39 cellular contexts compared by ENCODE assay signal in the genomic region with DNA sequence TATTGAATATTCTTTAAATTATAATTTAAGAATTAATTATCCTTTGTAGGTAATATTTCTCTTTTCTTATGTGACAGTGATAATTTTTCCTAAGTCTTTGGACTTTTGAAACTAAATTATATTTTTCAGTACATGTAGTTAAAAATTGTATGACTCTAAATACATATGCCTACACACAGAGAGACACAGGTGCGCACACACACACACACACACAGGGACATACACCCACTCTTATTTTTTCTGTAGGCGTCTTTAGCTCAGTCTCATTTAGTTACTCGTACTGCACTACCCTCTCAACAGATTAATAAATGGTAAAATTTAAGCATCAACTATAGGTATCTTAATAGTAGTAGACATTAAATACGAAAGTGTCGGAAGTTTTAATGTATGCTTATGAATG.
"Had no signal": no experiment of that assay in that cellular context is flagged by ENCODE, and none has a peak within 500 bp of the region (broad histone marks: within the 10 kb centered on the region; RNA-seq: fewer than 3 reads in every experiment).

No MANE protein-coding gene starts in this region.

- H3K27me3 ChIP-seq: adrenal gland, ascending aorta, body of pancreas, brain microvascular endothelial cell, breast epithelium, cardiac muscle cell had no signal

- H3K9me3 ChIP-seq: adrenal gland, ascending aorta, body of pancreas, breast epithelium had no signal

- H3K4me1 Mint-ChIP-seq: brain had no signal

- H3K4me3 Mint-ChIP-seq: activated naive CD4-positive, alpha-beta T cell treated with anti-CD3 and anti-CD28 coated beads for 36 hours; activated naive CD4-positive, alpha-beta T cell treated with anti-CD3 and anti-CD28 coated beads, Interleukin-2, amount 10 ng/mL, durations not matched to agents 7 days and 5 days; activated naive CD4-positive, alpha-beta T cell treated with anti-CD3 and anti-CD28 coated beads, Interleukin-2, amount 50 U/mL, for 24 hours; activated naive CD8-positive, alpha-beta T cell; activated naive CD8-positive, alpha-beta T cell treated with anti-CD3 and anti-CD28 coated beads for 36 hours; activated naive CD8-positive, alpha-beta T cell treated with anti-CD3 and anti-CD28 coated beads, Interleukin-2, amount 10 ng/mL, durations not matched to agents 7 days and 5 days; activated naive CD8-positive, alpha-beta T cell treated with anti-CD3 and anti-CD28 coated beads, Interleukin-2, amount 50 U/mL, for 24 hours; activated T-cell treated with anti-CD3 and anti-CD28 coated beads, Interleukin-2, amount 50 U/mL, for 24 hours; activated T-cell treated with anti-CD3 and anti-CD28 coated beads, Interleukin-2, amount 50 U/mL, for 4 hours; activated T-cell treated with anti-CD3 and anti-CD28 coated beads, Interleukin-2, amount 50 U/mL, for 72 hours; activated T-helper 1 cell treated with anti-CD3 and anti-CD28 coated beads, Interleukin-12 subunit alpha, Interleukin-12 subunit beta, Interleukin-2, Interleukin-4 antibody, amounts not matched to agents 30 ng/mL and 10 ng/mL and 1 ng/mL, durations not matched to agents 14 hours and 24 hours and 36 hours; activated T-helper 17 cell treated with anti-CD3 and anti-CD28 coated beads, Interleukin-2, amount 50 U/mL, for 72 hours; brain; central memory CD8-positive, alpha-beta T cell had no signal

- H3K27me3 Mint-ChIP-seq: activated naive CD4-positive, alpha-beta T cell treated with anti-CD3 and anti-CD28 coated beads, Interleukin-2, amount 10 ng/mL, durations not matched to agents 7 days and 5 days; activated naive CD4-positive, alpha-beta T cell treated with anti-CD3 and anti-CD28 coated beads, Interleukin-2, amount 50 U/mL, for 24 hours; activated naive CD8-positive, alpha-beta T cell; activated naive CD8-positive, alpha-beta T cell treated with anti-CD3 and anti-CD28 coated beads for 36 hours; activated naive CD8-positive, alpha-beta T cell treated with anti-CD3 and anti-CD28 coated beads, Interleukin-2, amount 10 ng/mL, durations not matched to agents 7 days and 5 days; activated naive CD8-positive, alpha-beta T cell treated with anti-CD3 and anti-CD28 coated beads, Interleukin-2, amount 50 U/mL, for 24 hours; activated T-cell treated with anti-CD3 and anti-CD28 coated beads, Interleukin-2, amount 50 U/mL, for 24 hours; activated T-helper 17 cell treated with anti-CD3 and anti-CD28 coated beads, Interleukin-2, amount 50 U/mL, for 72 hours; brain; central memory CD8-positive, alpha-beta T cell had no signal

- FAIRE-seq: astrocyte, bronchial epithelial cell had no signal

- H3K4me3 ChIP-seq: adrenal gland, ascending aorta, body of pancreas, breast epithelium, cardiac muscle cell had no signal

- H3K9me3 Mint-ChIP-seq: activated naive CD4-positive, alpha-beta T cell treated with anti-CD3 and anti-CD28 coated beads for 36 hours; activated naive CD4-positive, alpha-beta T cell treated with anti-CD3 and anti-CD28 coated beads, Interleukin-2, amount 10 ng/mL, durations not matched to agents 7 days and 5 days; activated naive CD4-positive, alpha-beta T cell treated with anti-CD3 and anti-CD28 coated beads, Interleukin-2, amount 50 U/mL, for 24 hours; activated naive CD4-positive, alpha-beta T cell treated with anti-CD3 and anti-CD28 coated beads, Interleukin-2, amount 50 U/mL, for 72 hours; activated naive CD8-positive, alpha-beta T cell treated with anti-CD3 and anti-CD28 coated beads for 36 hours; activated naive CD8-positive, alpha-beta T cell treated with anti-CD3 and anti-CD28 coated beads, Interleukin-2, amount 10 ng/mL, durations not matched to agents 7 days and 5 days; activated naive CD8-positive, alpha-beta T cell treated with anti-CD3 and anti-CD28 coated beads, Interleukin-2, amount 50 U/mL, for 24 hours; activated T-cell treated with anti-CD3 and anti-CD28 coated beads, Interleukin-2, amount 50 U/mL, for 24 hours; activated T-cell treated with anti-CD3 and anti-CD28 coated beads, Interleukin-2, amount 50 U/mL, for 4 hours; activated T-cell treated with anti-CD3 and anti-CD28 coated beads, Interleukin-2, amount 50 U/mL, for 72 hours; activated T-helper 1 cell treated with anti-CD3 and anti-CD28 coated beads, Interleukin-12 subunit alpha, Interleukin-12 subunit beta, Interleukin-2, Interleukin-4 antibody, amounts not matched to agents 30 ng/mL and 10 ng/mL and 1 ng/mL, durations not matched to agents 14 hours and 24 hours and 36 hours; activated T-helper 17 cell treated with anti-CD3 and anti-CD28 coated beads, Interleukin-2, amount 50 U/mL, for 72 hours; activated T-helper 2 cell treated with anti-CD3 and anti-CD28 coated beads, Interferon-gamma antibody, Interleukin-2, Interleukin-4, amounts not matched to agents 10 μg/mL and 5 μg/mL and 100 μg/mL, durations not matched to agents 14 hours and 24 hours and 36 hours; brain; central memory CD8-positive, alpha-beta T cell had no signal

- H3K27ac Mint-ChIP-seq: activated naive CD4-positive, alpha-beta T cell treated with anti-CD3 and anti-CD28 coated beads for 36 hours; activated naive CD4-positive, alpha-beta T cell treated with anti-CD3 and anti-CD28 coated beads, Interleukin-2, amount 10 ng/mL, durations not matched to agents 7 days and 5 days; activated naive CD4-positive, alpha-beta T cell treated with anti-CD3 and anti-CD28 coated beads, Interleukin-2, amount 50 U/mL, for 24 hours; activated naive CD4-positive, alpha-beta T cell treated with anti-CD3 and anti-CD28 coated beads, Interleukin-2, amount 50 U/mL, for 72 hours; activated naive CD8-positive, alpha-beta T cell; activated naive CD8-positive, alpha-beta T cell treated with anti-CD3 and anti-CD28 coated beads for 36 hours; activated naive CD8-positive, alpha-beta T cell treated with anti-CD3 and anti-CD28 coated beads, Interleukin-2, amount 10 ng/mL, durations not matched to agents 7 days and 5 days; activated naive CD8-positive, alpha-beta T cell treated with anti-CD3 and anti-CD28 coated beads, Interleukin-2, amount 50 U/mL, for 24 hours; activated T-cell treated with anti-CD3 and anti-CD28 coated beads, Interleukin-2, amount 50 U/mL, for 24 hours; activated T-cell treated with anti-CD3 and anti-CD28 coated beads, Interleukin-2, amount 50 U/mL, for 72 hours; activated T-helper 1 cell treated with anti-CD3 and anti-CD28 coated beads, Interleukin-12 subunit alpha, Interleukin-12 subunit beta, Interleukin-2, Interleukin-4 antibody, amounts not matched to agents 30 ng/mL and 10 ng/mL and 1 ng/mL, durations not matched to agents 14 hours and 24 hours and 36 hours; activated T-helper 17 cell treated with anti-CD3 and anti-CD28 coated beads, Interleukin-2, amount 50 U/mL, for 72 hours; activated T-helper 2 cell treated with anti-CD3 and anti-CD28 coated beads, Interferon-gamma antibody, Interleukin-2, Interleukin-4, amounts not matched to agents 10 μg/mL and 5 μg/mL and 100 μg/mL, durations not matched to agents 14 hours and 24 hours and 36 hours; brain had no signal

- H3K4me1 ChIP-seq: adrenal gland, ascending aorta, body of pancreas, breast epithelium had no signal

- DNase-seq: activated effector memory CD4-positive, alpha-beta T cell treated with anti-CD3 and anti-CD28 coated beads, Interleukin-2, amount 50 U/mL, for 16 hours; activated effector memory CD4-positive, alpha-beta T cell treated with Interleukin-2 at 50 U/mL for 16 hours; activated gamma-delta T cell; activated gamma-delta T cell treated with Interleukin-2 at 50 U/mL for 16 hours; activated naive CD4-positive, alpha-beta T cell; activated naive CD4-positive, alpha-beta T cell treated with anti-CD3 and anti-CD28 coated beads for 36 hours; activated naive CD4-positive, alpha-beta T cell treated with anti-CD3 and anti-CD28 coated beads, Interleukin-2, amount 10 ng/mL, durations not matched to agents 7 days and 5 days; activated naive CD4-positive, alpha-beta T cell treated with anti-CD3 and anti-CD28 coated beads, Interleukin-2, amount 50 U/mL, for 16 hours; activated naive CD4-positive, alpha-beta T cell treated with Interleukin-2 at 50 U/mL for 16 hours; activated naive CD8-positive, alpha-beta T cell treated with anti-CD3 and anti-CD28 coated beads for 36 hours; activated naive CD8-positive, alpha-beta T cell treated with anti-CD3 and anti-CD28 coated beads, Interleukin-2, amount 10 ng/mL, durations not matched to agents 7 days and 5 days; activated naive CD8-positive, alpha-beta T cell treated with anti-CD3 and anti-CD28 coated beads, Interleukin-2, amount 50 U/mL, for 24 hours; activated T-cell treated with anti-CD3 and anti-CD28 coated beads, Interleukin-2, amount 50 U/mL, for 1 hour; activated T-cell treated with anti-CD3 and anti-CD28 coated beads, Interleukin-2, amount 50 U/mL, for 24 hours; activated T-cell treated with anti-CD3 and anti-CD28 coated beads, Interleukin-2, amount 50 U/mL, for 4 hours; activated T-cell treated with anti-CD3 and anti-CD28 coated beads, Interleukin-2, amount 50 U/mL, for 48 hours; activated T-cell treated with anti-CD3 and anti-CD28 coated beads, Interleukin-2, amount 50 U/mL, for 72 hours; adrenal gland; amniotic stem cell; amygdala; anterior cingulate cortex; aorta; body of pancreas; brain microvascular endothelial cell; central memory CD4-positive, alpha-beta T cell; cerebellar nuclear complex had no signal

- ATAC-seq: activated naive CD4-positive, alpha-beta T cell treated with anti-CD3 and anti-CD28 coated beads, Interleukin-2, amount 50 U/mL, for 72 hours; activated naive CD8-positive, alpha-beta T cell treated with anti-CD3 and anti-CD28 coated beads, Interleukin-2, amount 50 U/mL, for 24 hours; activated T-cell treated with anti-CD3 and anti-CD28 coated beads, Interleukin-2, amount 50 U/mL, for 4 hours; activated T-cell treated with anti-CD3 and anti-CD28 coated beads, Interleukin-2, amount 50 U/mL, for 72 hours; activated T-helper 17 cell treated with anti-CD3 and anti-CD28 coated beads, Interleukin-2, amount 50 U/mL, for 72 hours; body of pancreas had no signal
